ENCODE assay signal across 8 cellular contexts in genomic region chr2:86238354-86238753, GRCh38. TPM values are rescaled to one million over a fixed set of nuclear protein-coding genes. Genes with fewer than 3 reads are reported as not detected.
A peak's percentile ranks its signal among the peaks of the same experiment; 100 is the strongest.
DNase-seq lines count a peak whose midpoint lies in the region; ATAC-seq, FAIRE-seq and TF ChIP-seq lines count a peak whose summit lies in the region.

No MANE protein-coding gene starts in this region.

- H3K4me3 ChIP-seq in trophoblast cell (ENCODE audit: low read depth, low read length) (peak overlapping the region; percentile 34), PC-9 (no peak overlapping the region)

- TF ChIP-seq CTCF in PC-9 (conservative IDR thresholded peaks at IDR 0.05) = no peak

- ATAC-seq in GM18505 (IDR thresholded peaks at IDR 0.05; ENCODE audit: unreplicated experiment) = peak; percentile 91
- peak; percentile 90 for ATAC-seq in HG02678 (IDR thresholded peaks at IDR 0.05; ENCODE audit: unreplicated experiment)

- H3K9me2 ChIP-seq in PC-9 (ENCODE audit: insufficient read depth) = no peaks in the 10 kb centered on the region

- H4K20me1 ChIP-seq in PC-9 (ENCODE audit: insufficient read depth) = no peaks in the 10 kb centered on the region

- no peak overlapping the region for H2BK5ac ChIP-seq in trophoblast cell (ENCODE audit: low read depth, low read length, poor library complexity)

- CTCF ChIA-PET in PC-9 (lab: Charles Lee) = no interaction called here

- POLR2A ChIA-PET in PC-9 (lab: Charles Lee; ENCODE audit: unreplicated experiment) = no interaction called here

- H2BK120ac ChIP-seq in trophoblast cell (ENCODE audit: insufficient read depth, low read length, poor library complexity) = no peak overlapping the region

- peak; percentile 29 to 39 for DNase-seq in activated CD4-positive, alpha-beta T cell treated with anti-CD3 and anti-CD28 coated beads for 4 hours
- DNase-seq in trophoblast cell (no peak), PC-9 (no peak), T1000 (lab: John Stamatoyannopoulos, UW) (no peak), H54 (ENCODE audit: insufficient read length, low spot score) (no peak), NCI-H774 (lab: John Stamatoyannopoulos, UW) (no peak)

- H3K4ac ChIP-seq in trophoblast cell (ENCODE audit: low read depth, low read length) = no peak overlapping the region

- TF ChIP-seq POLR2A in GM18505 (IDR thresholded peaks at IDR 0.05; ENCODE audit: borderline replicate concordance, extremely low read depth, insufficient read depth, insufficient read length) = no peak
- no peak for TF ChIP-seq POLR2A in H54 (IDR thresholded peaks at IDR 0.05; ENCODE audit: low read depth, low read length)

- no peak overlapping the region for H3K23ac ChIP-seq in trophoblast cell (ENCODE audit: low read length)

- intact Hi-C loops in PC-9 (cut with micrococcal nuclease; ENCODE audit: unreplicated experiment) = no loop called here

- H4K91ac ChIP-seq in trophoblast cell (ENCODE audit: low read depth, low read length) = no peak overlapping the region

- H3F3A ChIP-seq in PC-9 (ENCODE audit: insufficient read depth, low read depth) = peaks cover 1% of the 10 kb centered on the region; the same call in 1 of the 2 replicates

- no peak overlapping the region for H3K9ac ChIP-seq in trophoblast cell (ENCODE audit: low read length)

- H2AFZ ChIP-seq in trophoblast cell (ENCODE audit: insufficient read depth, low read length, poor library complexity) (no peak overlapping the region), PC-9 (no peak overlapping the region)

- no peak overlapping the region for H2AK5ac ChIP-seq in trophoblast cell (ENCODE audit: low read length)

- H3K27me3 ChIP-seq in trophoblast cell (ENCODE audit: insufficient read depth, low read length) (no peaks in the 10 kb centered on the region), PC-9 (ENCODE audit: insufficient read depth, low read depth) (peaks cover 22% of the 10 kb centered on the region)

- H3K79me2 ChIP-seq in trophoblast cell (ENCODE audit: control insufficient read depth, insufficient read depth, low read length, poor library complexity) (no peaks in the 10 kb centered on the region), PC-9 (ENCODE audit: low read depth) (no peaks in the 10 kb centered on the region)

- H3K36me3 ChIP-seq in trophoblast cell (ENCODE audit: control insufficient read depth in 1 of 2, insufficient read depth in 2 of 2, low read length in 2 of 2) (no peaks in the 10 kb centered on the region), PC-9 (ENCODE audit: low read depth) (no peaks in the 10 kb centered on the region)

- H4K8ac ChIP-seq in trophoblast cell (ENCODE audit: low read depth, low read length) = no peak overlapping the region

- no peak overlapping the region for H4K12ac ChIP-seq in trophoblast cell (ENCODE audit: low read depth, low read length)

- no peaks in the 10 kb centered on the region for H3K79me1 ChIP-seq in trophoblast cell (ENCODE audit: low read length)

- WGBS in trophoblast cell (ENCODE audit: extremely low coverage, insufficient coverage, insufficient read length) = no CpG with 5 or more reads among the region's 5 CpGs

- no peak overlapping the region for H2BK12ac ChIP-seq in trophoblast cell (ENCODE audit: low read length)

- H3K27ac ChIP-seq in trophoblast cell (ENCODE audit: low read depth, low read length) (no peak overlapping the region), PC-9 (no peak overlapping the region)

- H3K9me3 ChIP-seq in trophoblast cell (ENCODE audit: insufficient read depth, low read depth, low read length) (peaks cover 3% of the 10 kb centered on the region), PC-9 (ENCODE audit: insufficient read depth, low read depth) (no peaks in the 10 kb centered on the region)

- no peak for FAIRE-seq in H54 (lab: Jason Lieb, UNC)

- H3K4me1 ChIP-seq in trophoblast cell (ENCODE audit: control insufficient read depth in 1 of 2, insufficient read depth in 2 of 2, low read length in 2 of 2) = no peaks in the 10 kb centered on the region
- no peaks in the 10 kb centered on the region for H3K4me1 ChIP-seq in PC-9 (replicated peaks; ENCODE audit: insufficient read depth)

- H3K14ac ChIP-seq in trophoblast cell (ENCODE audit: low read length) = no peak overlapping the region

- H3K4me2 ChIP-seq in trophoblast cell (ENCODE audit: low read length) (no peak overlapping the region), PC-9 (no peak overlapping the region)

- BruUV-seq in PC-9 (replicated peaks; lab: Mats Ljungman, UMichigan) = no TSS peak

- H3K18ac ChIP-seq in trophoblast cell (ENCODE audit: low read length) = no peak overlapping the region

RNA-seq across cellular contexts. Expression of gene MRPL35, which starts 39.1 kb away (rescaled TPM):
- polyA plus RNA-seq in trophoblast cell (2013) = 24.7 and 26.3 TPM in 2 replicates
- 25.2 and 28.1 TPM in 2 replicates for total RNA-seq in PC-9 (2021)

RNA-seq across cellular contexts. Expression of gene IMMT, which starts 43.1 kb away (rescaled TPM):
- 71.2 and 73.5 TPM in 2 replicates for polyA plus RNA-seq in trophoblast cell (2013)
- 108 and 114 TPM in 2 replicates for total RNA-seq in PC-9 (2021)

Comparison
In these comparisons a context has a peak if more than half of its experiments do, and no peak if none do; other contexts are left out.
1. DNase-seq: peak in activated CD4-positive, alpha-beta T cell treated with anti-CD3 and anti-CD28 coated beads for 4 hours (2 of 2); none in trophoblast cell (0 of 2), PC-9 (0 of 2), T1000 (single experiment), H54 (single experiment) and NCI-H774 (single experiment).